In the genomic region with DNA sequence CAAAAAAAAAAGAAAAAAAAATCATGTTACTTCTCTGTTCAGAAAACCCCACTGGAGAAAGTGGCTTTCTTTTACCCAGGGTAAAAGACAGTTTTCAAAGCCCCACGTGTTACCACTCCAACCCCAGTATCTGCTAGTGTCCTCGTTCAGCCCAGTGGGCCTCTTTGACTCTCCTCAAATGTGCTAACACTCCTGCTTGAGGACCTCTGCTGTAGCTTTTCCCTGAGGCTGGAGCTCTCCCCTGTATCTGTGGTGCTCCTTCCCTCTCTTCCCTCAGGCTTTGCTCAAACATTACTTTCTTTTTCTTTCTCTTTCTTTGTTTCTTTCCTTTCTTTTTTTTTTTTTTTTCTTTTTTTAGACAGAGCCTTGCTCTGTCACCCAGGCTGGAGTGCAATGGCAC, we compare ENCODE assay signal across 22 cellular contexts. TPM values are rescaled to one million over a fixed set of nuclear protein-coding genes. Genes with fewer than 3 reads are reported as not detected.
DNase-seq lines count a peak whose midpoint lies in the region; ATAC-seq and TF ChIP-seq lines count a peak whose summit lies in the region.
"Had no signal": no experiment of that assay in that cellular context is flagged by ENCODE, and none has a peak within 500 bp of the region (broad histone marks: within the 10 kb centered on the region; RNA-seq: fewer than 3 reads in every experiment).

No MANE protein-coding gene starts in this region.

- H3K27me3 Mint-ChIP-seq in HFFc6 (ENCODE audit: insufficient read depth): no peaks in the 10 kb centered on the region
- H3K27me3 Mint-ChIP-seq: CD4-positive, alpha-beta T cell; CD8-positive, alpha-beta memory T cell had no signal

- H3K9me3 ChIP-seq in GM23248 (ENCODE audit: low read depth) (no peaks in the 10 kb centered on the region), RWPE2 (ENCODE audit: severe bottlenecking) (no peaks in the 10 kb centered on the region), osteoblast (ENCODE audit: low read depth, low read length) (no peaks in the 10 kb centered on the region)
- H3K9me3 ChIP-seq: A549; BE2C; BLaER1 treated with 17β-estradiol and CSF1 and Interleukin-3, amounts not matched to agents 10 nM and 100 nM had no signal

- no peaks in the 10 kb centered on the region for H4K20me1 ChIP-seq in GM23248 (ENCODE audit: insufficient read depth)
- no peaks in the 10 kb centered on the region for H4K20me1 ChIP-seq in osteoblast (ENCODE audit: insufficient read depth, low read length)

- ATAC-seq in RWPE2 (ENCODE audit: low read depth): no peak
- no peak for ATAC-seq in GM21390 (IDR thresholded peaks at IDR 0.05; ENCODE audit: unreplicated experiment)
- ATAC-seq: A549, GM12878 had no signal

- H3K9me2 ChIP-seq in GM23248 (ENCODE audit: insufficient read depth): no peaks in the 10 kb centered on the region

- H2AFZ ChIP-seq in GM23248 (no peak overlapping the region), osteoblast (ENCODE audit: low read length) (no peak overlapping the region)

- no peak for TF ChIP-seq CTCF in HFFc6 (IDR thresholded peaks at IDR 0.05)
- no peak for TF ChIP-seq CTCF in RWPE2 (IDR thresholded peaks at IDR 0.05; ENCODE audit: poor library complexity, severe bottlenecking)
- no peak for TF ChIP-seq CTCF in osteoblast (IDR thresholded peaks at IDR 0.05; ENCODE audit: extremely low read depth, low read depth, low read length)

- H3K4me1 Mint-ChIP-seq in HFFc6 (ENCODE audit: low read depth): peaks cover 39% of the 10 kb centered on the region
- H3K4me1 Mint-ChIP-seq: CD14-positive monocyte had no signal

- H3K4me3 Mint-ChIP-seq in HFFc6: no peak overlapping the region
- H3K4me3 Mint-ChIP-seq: CD14-positive monocyte; CD4-positive, alpha-beta T cell; CD8-positive, alpha-beta memory T cell had no signal

- DNase-seq in GM23248 (no peak), HFFc6 (no peak), RWPE2 (ENCODE audit: low spot score) (no peak), osteoblast (ENCODE audit: insufficient read length, low spot score, missing footprints) (no peak), foreskin melanocyte (no peak)
- no peak for DNase-seq in activated naive CD4-positive, alpha-beta T cell (lab: John Stamatoyannopoulos, UW)
- DNase-seq: 8988T; AML-193; BE2C; CD4-positive, alpha-beta T cell; CD8-positive, alpha-beta memory T cell; DMS 273 treated with DMSO at 0.1 percent for 48 hours; DMS79; EL; GDM1; H7; HCEC 1CT had no signal

- no peaks in the 10 kb centered on the region for H3K9me3 Mint-ChIP-seq in HFFc6
- H3K9me3 Mint-ChIP-seq: CD14-positive monocyte; CD4-positive, alpha-beta T cell; CD8-positive, alpha-beta memory T cell had no signal

- H3K4me1 ChIP-seq in GM23248 (ENCODE audit: insufficient read depth) (peaks cover 49% of the 10 kb centered on the region), RWPE2 (ENCODE audit: insufficient read depth, poor library complexity, severe bottlenecking) (peaks cover 15% of the 10 kb centered on the region), osteoblast (ENCODE audit: insufficient read depth, low read length) (peaks cover 30% of the 10 kb centered on the region)
- H3K4me1 ChIP-seq: BE2C; BLaER1 treated with 17β-estradiol and CSF1 and Interleukin-3, amounts not matched to agents 10 nM and 100 nM had no signal

- 93 to 98% methylated on average over 2 of the region's 2 CpGs for WGBS in GM23248 (ENCODE audit: low coverage in 1 of 2, low lambda C conversion rate in 2 of 2, missing lambda C conversion rate in 2 of 2), 2 experiments

- H3K27me3 ChIP-seq in GM23248 (replicated peaks; ENCODE audit: insufficient read depth) (no peaks in the 10 kb centered on the region), RWPE2 (ENCODE audit: insufficient read depth, poor library complexity, severe bottlenecking) (no peaks in the 10 kb centered on the region), osteoblast (ENCODE audit: insufficient read depth, low read length) (no peaks in the 10 kb centered on the region)
- H3K27me3 ChIP-seq: BE2C; BLaER1 treated with 17β-estradiol and CSF1 and Interleukin-3, amounts not matched to agents 10 nM and 100 nM had no signal

- H3K4me3 ChIP-seq in GM23248 (no peak overlapping the region), RWPE2 (ENCODE audit: severe bottlenecking) (no peak overlapping the region), osteoblast (ENCODE audit: insufficient read depth, low read length) (no peak overlapping the region)
- H3K4me3 ChIP-seq: A549; BLaER1 treated with 17β-estradiol and CSF1 and Interleukin-3, amounts not matched to agents 10 nM and 100 nM; GM12878 had no signal

- H3K36me3 Mint-ChIP-seq in HFFc6 (ENCODE audit: low read depth): peaks cover 34% of the 10 kb centered on the region

- peaks cover 17% of the 10 kb centered on the region for H3K79me2 ChIP-seq in GM23248 (ENCODE audit: insufficient read depth)
- H3K79me2 ChIP-seq in osteoblast (ENCODE audit: insufficient read depth, low read length): peaks cover 2% of the 10 kb centered on the region

- in situ Hi-C loops in GM23248 (cut with MboI): no loop called here

- H3K27ac ChIP-seq in GM23248 (peak overlapping the region; percentile 90; the same call in 1 of the 2 replicates), RWPE2 (ENCODE audit: poor library complexity, severe bottlenecking) (peak overlapping the region; percentile 86), osteoblast (ENCODE audit: low read depth, low read length) (peak overlapping the region; percentile 5)
- H3K27ac ChIP-seq: BLaER1 treated with 17β-estradiol and CSF1 and Interleukin-3, amounts not matched to agents 10 nM and 100 nM had no signal

- H3K9ac ChIP-seq in GM23248: no peak overlapping the region
- H3K9ac ChIP-seq: BLaER1 treated with 17β-estradiol and CSF1 and Interleukin-3, amounts not matched to agents 10 nM and 100 nM had no signal

- peaks cover 18% of the 10 kb centered on the region for H3K36me3 ChIP-seq in GM23248 (ENCODE audit: low read depth)
- H3K36me3 ChIP-seq in RWPE2 (ENCODE audit: low read depth): peaks cover 44% of the 10 kb centered on the region
- H3K36me3 ChIP-seq in osteoblast (ENCODE audit: insufficient read depth, low read length): peaks cover 24% of the 10 kb centered on the region

- H3K4me2 ChIP-seq in GM23248 (ENCODE audit: unreplicated experiment) (no peak overlapping the region), osteoblast (ENCODE audit: insufficient read depth, low read length) (no peak overlapping the region)
- H3K4me2 ChIP-seq: BLaER1 treated with 17β-estradiol and CSF1 and Interleukin-3, amounts not matched to agents 10 nM and 100 nM had no signal

- peaks cover 21% of the 10 kb centered on the region for H3F3A ChIP-seq in GM23248 (ENCODE audit: insufficient read depth)

- peak overlapping the region; percentile 22; the same call in 1 of the 2 replicates for H3K27ac Mint-ChIP-seq in HFFc6
- H3K27ac Mint-ChIP-seq: CD4-positive, alpha-beta T cell had no signal

RNA-seq across cellular contexts. Expression of a gene that starts 15.3 kb away (rescaled TPM):
- total RNA-seq in GM23248 (2014; rRNA removed; shearing (Covaris generic)): 48.5 and 49.2 TPM in 2 replicates
- 36.8 and 43.8 TPM in 2 replicates for polyA plus RNA-seq in GM23248 (2016; fragmentation: Nextera tagmentation; extraction: Ambion mirVana)
- total RNA-seq in HFFc6 (2021; fragmentation: NEBNext Ultra II Directional; extraction: Animal tissue kit (Norgen Biotek cat#: 25700)): 10 to 100 TPM; 50.8 to 63.4 (median 57.6) TPM
- 30.8 and 31.5 TPM in 2 replicates for total RNA-seq in osteoblast

RNA-seq across cellular contexts. Expression of a gene that starts 26.0 kb away (rescaled TPM):
- 29.9 and 32.1 TPM in 2 replicates for total RNA-seq in GM23248 (2014; rRNA removed; shearing (Covaris generic))
- polyA plus RNA-seq in GM23248 (2016; fragmentation: Nextera tagmentation; extraction: Ambion mirVana): 11.3 and 11.6 TPM in 2 replicates
- 10 to 100 TPM; 11.5 to 17.5 (median 15.8) TPM for total RNA-seq in HFFc6 (2021; fragmentation: NEBNext Ultra II Directional; extraction: Animal tissue kit (Norgen Biotek cat#: 25700))
- 18.5 and 24.8 TPM in 2 replicates for total RNA-seq in osteoblast

RNA-seq across cellular contexts. Expression of a gene that starts 44.2 kb away (rescaled TPM):
- 54.9 and 115 TPM in 2 replicates for total RNA-seq in GM23248 (2014; rRNA removed; shearing (Covaris generic))
- polyA plus RNA-seq in GM23248 (2016; fragmentation: Nextera tagmentation; extraction: Ambion mirVana): 142 and 148 TPM in 2 replicates
- total RNA-seq in HFFc6 (2021; fragmentation: NEBNext Ultra II Directional; extraction: Animal tissue kit (Norgen Biotek cat#: 25700)): 10 to 100 TPM; 59.7 to 71.0 (median 67.7) TPM
- 53.9 and 59.7 TPM in 2 replicates for total RNA-seq in osteoblast

RNA-seq across cellular contexts. Expression of a gene that starts 55.9 kb away (rescaled TPM):
- total RNA-seq in GM23248 (2014; rRNA removed; shearing (Covaris generic)): 11.2 and 12.9 TPM in 2 replicates
- 11.3 and 12.4 TPM in 2 replicates for polyA plus RNA-seq in GM23248 (2016; fragmentation: Nextera tagmentation; extraction: Ambion mirVana)
- total RNA-seq in HFFc6 (2021; fragmentation: NEBNext Ultra II Directional; extraction: Animal tissue kit (Norgen Biotek cat#: 25700)): 10 to 100 TPM; 10.7 to 12.8 (median 12.0) TPM
- 20.3 and 20.6 TPM in 2 replicates for total RNA-seq in osteoblast

RNA-seq across cellular contexts. Expression of a gene that starts 56.2 kb away (rescaled TPM):
- total RNA-seq in GM23248 (2014; rRNA removed; shearing (Covaris generic)): 1.2 and 3.4 TPM in 2 replicates
- 1.6 TPM in 2 replicates for polyA plus RNA-seq in GM23248 (2016; fragmentation: Nextera tagmentation; extraction: Ambion mirVana)
- total RNA-seq in HFFc6 (2021; fragmentation: NEBNext Ultra II Directional; extraction: Animal tissue kit (Norgen Biotek cat#: 25700)): 1 to 10 TPM; 1.1 to 1.6 (median 1.5) TPM
- total RNA-seq in osteoblast: 1.4 and 1.5 TPM in 2 replicates

Comparison
In these comparisons a context has a peak if more than half of its experiments do, and no peak if none do; other contexts are left out.
1. H3K27ac ChIP-seq: peak in every context shown above with its lines; median percentile 90 in GM23248; 86 in RWPE2; 5 in osteoblast.